22 cellular contexts compared by ENCODE assay signal in genomic region chr5:91119265-91119664, GRCh38.
DNase-seq lines count a peak whose midpoint lies in the region; ATAC-seq, FAIRE-seq and TF ChIP-seq lines count a peak whose summit lies in the region.
"Had no signal": no experiment of that assay in that cellular context is flagged by ENCODE, and none has a peak within 500 bp of the region (broad histone marks: within the 10 kb centered on the region; RNA-seq: fewer than 3 reads in every experiment).

No MANE protein-coding gene starts in this region.

- ATAC-seq in left ventricle myocardium superior (no peak), pancreas (peak in 3 of 4 donors; percentile 28 to 56 (median 50)), GM21529 (IDR thresholded peaks at IDR 0.05; ENCODE audit: unreplicated experiment) (no peak), HG02938 (IDR thresholded peaks at IDR 0.05; ENCODE audit: unreplicated experiment) (no peak)
- ATAC-seq: A549; stimulated activated naive B cell treated with anti-CD40 and anti-IgM and Interleukin-4, amounts not matched to agents 10 μg/mL and 1 μg/mL and 100 μg/mL, for 72 hours had no signal

- TF ChIP-seq POLR2A in esophagus muscularis mucosa (IDR thresholded peaks at IDR 0.05; ENCODE audit: low read depth) (no peak), vagina (IDR thresholded peaks at IDR 0.05) (no peak)

- H3K36me3 ChIP-seq in left ventricle myocardium inferior (no peaks in the 10 kb centered on the region), esophagus muscularis mucosa (no peaks in the 10 kb centered on the region), pancreas (no peaks in the 10 kb centered on the region), vagina (no peaks in the 10 kb centered on the region)
- H3K36me3 ChIP-seq: BE2C had no signal

- WGBS in esophagus muscularis mucosa, result 55% methylated on average over 4 of the region's 4 CpGs
- WGBS in pancreas, 2 donors, result 68 to 69% methylated on average over 4 of the region's 4 CpGs

- H3K27ac ChIP-seq in left ventricle myocardium inferior (replicated peaks), result peak overlapping the region; percentile 78
- peak overlapping the region in 3 of 4 donors; percentile 4 to 57 (median 42) for H3K27ac ChIP-seq in esophagus muscularis mucosa (replicated peaks in 1 of 4)
- peak overlapping the region in 2 of 4 donors; percentile 15 to 52 for H3K27ac ChIP-seq in pancreas
- peak overlapping the region; percentile 52 for H3K27ac ChIP-seq in vagina
- H3K27ac ChIP-seq: A549 had no signal

- H3K4me3 ChIP-seq in left ventricle myocardium inferior (no peak overlapping the region), esophagus muscularis mucosa (no peak overlapping the region), pancreas (no peak overlapping the region), vagina (no peak overlapping the region)
- H3K4me3 ChIP-seq: A549, testis had no signal

- intact Hi-C loops in left ventricle myocardium inferior (cut with micrococcal nuclease), result loop anchor here (10.0 kb wide), 1 partner anchor 166 kb away; no protein-coding TSS in a partner anchor
- intact Hi-C loops in left ventricle myocardium superior (cut with micrococcal nuclease), result no loop called here
- intact Hi-C loops in esophagus muscularis mucosa (cut with DNase I), result no loop called here
- intact Hi-C loops in pancreas (cut with DNase I), result no loop called here
- intact Hi-C loops in vagina (cut with DNase I), result no loop called here

- no peaks in the 10 kb centered on the region for H3K27me3 ChIP-seq in left ventricle myocardium inferior (ENCODE audit: low read depth)
- no peaks in the 10 kb centered on the region for H3K27me3 ChIP-seq in esophagus muscularis mucosa
- H3K27me3 ChIP-seq in pancreas, result no peaks in the 10 kb centered on the region
- H3K27me3 ChIP-seq in vagina, result no peaks in the 10 kb centered on the region
- H3K27me3 ChIP-seq: BE2C, testis had no signal

- no peak for FAIRE-seq in pancreas (lab: Jason Lieb, UNC)
- FAIRE-seq: A549, GM12892, H54 had no signal

- no peak for TF ChIP-seq EP300 in esophagus muscularis mucosa (IDR thresholded peaks at IDR 0.05)

- TF ChIP-seq CTCF in left ventricle myocardium inferior (IDR thresholded peaks at IDR 0.05; ENCODE audit: borderline replicate concordance) (no peak), esophagus muscularis mucosa (IDR thresholded peaks at IDR 0.05) (no peak), pancreas (IDR thresholded peaks at IDR 0.05) (no peak), vagina (IDR thresholded peaks at IDR 0.05) (no peak)

- peaks cover 66% of the 10 kb centered on the region for H3K4me1 ChIP-seq in left ventricle myocardium inferior
- peaks cover 23 to 61% (median 58%) of the 10 kb centered on the region in 4 donors for H3K4me1 ChIP-seq in esophagus muscularis mucosa
- H3K4me1 ChIP-seq in pancreas, result peaks cover 0 to 41% (median 0%) of the 10 kb centered on the region in 3 donors
- peaks cover 30% of the 10 kb centered on the region for H3K4me1 ChIP-seq in vagina
- H3K4me1 ChIP-seq: A549 had no signal

- no peak for DNase-seq in left ventricle myocardium inferior
- no peak for DNase-seq in left ventricle myocardium superior
- DNase-seq in esophagus muscularis mucosa (ENCODE audit: extremely low spot score), result no peak
- DNase-seq in pancreas, result no peak
- DNase-seq in vagina (ENCODE audit: extremely low spot score in 2 of 2), result no peak
- no peak for DNase-seq in LoVo (ENCODE audit: low spot score)
- DNase-seq: activated CD4-positive, alpha-beta T cell treated with anti-CD3 and anti-CD28 coated beads for 48 hours; activated gamma-delta T cell treated with Interleukin-2 at 50 U/mL for 16 hours; activated T-cell treated with anti-CD3 and anti-CD28 coated beads, Interleukin-2, amount 50 U/mL, for 24 hours; BE2C; CD8-positive, alpha-beta memory T cell; mammary epithelial cell; NCI-H2081 treated with DMSO at 0.1 percent for 48 hours; NCI-H446; stimulated activated CD4-positive, alpha-beta T cell treated with anti-CD3 and anti-CD28 coated beads, Interleukin-15, amount 100 ng/mL, for 24 hours; stimulated activated naive B cell treated with anti-CD40 and anti-IgM and Interleukin-4, amounts not matched to agents 10 μg/mL and 1 μg/mL and 100 μg/mL, for 72 hours; testis had no signal

- H3K9me3 ChIP-seq in left ventricle myocardium inferior (replicated peaks) (no peaks in the 10 kb centered on the region), esophagus muscularis mucosa (no peaks in the 10 kb centered on the region), pancreas (no peaks in the 10 kb centered on the region), vagina (no peaks in the 10 kb centered on the region)
- H3K9me3 ChIP-seq: A549, BE2C, testis had no signal

Comparison
In these comparisons a context has a peak if more than half of its experiments do, and no peak if none do; other contexts are left out.
1. ATAC-seq: peak in pancreas (3 of 4); none in left ventricle myocardium superior (single experiment), GM21529 (single experiment) and HG02938 (single experiment).